Comparison of ENCODE assay signal across 9 cellular contexts in genomic region chr18:35045121-35045520, GRCh38. TPM values are rescaled to one million over a fixed set of nuclear protein-coding genes. Genes with fewer than 3 reads are reported as not detected.
DNase-seq lines count a peak whose midpoint lies in the region; ATAC-seq and TF ChIP-seq lines count a peak whose summit lies in the region.
"Had no signal": no experiment of that assay in that cellular context is flagged by ENCODE, and none has a peak within 500 bp of the region (broad histone marks: within the 10 kb centered on the region; RNA-seq: fewer than 3 reads in every experiment).

No MANE protein-coding gene starts in this region.

- no peak for ATAC-seq in naive thymus-derived CD8-positive, alpha-beta T cell
- no peak for ATAC-seq in HG02571 (IDR thresholded peaks at IDR 0.05; ENCODE audit: unreplicated experiment)

- peaks cover 4% of the 10 kb centered on the region for H3K9me3 Mint-ChIP-seq in activated T-helper 1 cell treated with anti-CD3 and anti-CD28 coated beads, Interleukin-12 subunit alpha, Interleukin-12 subunit beta, Interleukin-2, Interleukin-4 antibody, amounts not matched to agents 30 ng/mL and 10 ng/mL and 1 ng/mL, durations not matched to agents 14 hours and 24 hours and 36 hours
- peaks cover 0 to 2% (median 0%) of the 10 kb centered on the region in 9 donors for H3K9me3 Mint-ChIP-seq in naive thymus-derived CD8-positive, alpha-beta T cell

- peaks cover 14% of the 10 kb centered on the region for H3K36me3 Mint-ChIP-seq in activated T-helper 1 cell treated with anti-CD3 and anti-CD28 coated beads, Interleukin-12 subunit alpha, Interleukin-12 subunit beta, Interleukin-2, Interleukin-4 antibody, amounts not matched to agents 30 ng/mL and 10 ng/mL and 1 ng/mL, durations not matched to agents 14 hours and 24 hours and 36 hours (ENCODE audit: low read depth)
- peaks cover 0 to 5% (median 3%) of the 10 kb centered on the region in 3 donors for H3K36me3 Mint-ChIP-seq in naive thymus-derived CD8-positive, alpha-beta T cell

- H3K4me3 Mint-ChIP-seq in activated T-helper 1 cell treated with anti-CD3 and anti-CD28 coated beads, Interleukin-12 subunit alpha, Interleukin-12 subunit beta, Interleukin-2, Interleukin-4 antibody, amounts not matched to agents 30 ng/mL and 10 ng/mL and 1 ng/mL, durations not matched to agents 14 hours and 24 hours and 36 hours, result peak overlapping the region; percentile 63
- H3K4me3 Mint-ChIP-seq in naive thymus-derived CD8-positive, alpha-beta T cell, result peak overlapping the region; percentile 50 to 98 (median 80)

- POLR2A ChIA-PET in naive thymus-derived CD8-positive, alpha-beta T cell (lab: Charles Lee), result interaction anchor here (0.5 to 3.3 kb wide), 3 partner anchors 16 to 359 kb away, joined by 3 to 21 read pairs (median 4); no protein-coding TSS in a partner anchor

- TF ChIP-seq CTCF in HFF-Myc (IDR thresholded peaks at IDR 0.05; ENCODE audit: low read depth, low read length, missing control alignments) (no peak), GM13976 (IDR thresholded peaks at IDR 0.05; ENCODE audit: borderline replicate concordance, control extremely low read depth, extremely low read depth, insufficient read depth, missing control alignments) (no peak)

- intact Hi-C loops in activated T-helper 1 cell treated with anti-CD3 and anti-CD28 coated beads, Interleukin-12 subunit alpha, Interleukin-12 subunit beta, Interleukin-2, Interleukin-4 antibody, amounts not matched to agents 30 ng/mL and 10 ng/mL and 1 ng/mL, durations not matched to agents 14 hours and 24 hours and 36 hours (cut with micrococcal nuclease), result loop anchor here (10.0 kb wide), 1 partner anchor 930 kb away; the partner anchor contains the start of gene RMP24

- peak overlapping the region; percentile 18; the same call in 1 of the 2 replicates for H3K4me3 ChIP-seq in HFF-Myc (replicated peaks; ENCODE audit: low read depth, low read length)

- H3K4me1 Mint-ChIP-seq in activated T-helper 1 cell treated with anti-CD3 and anti-CD28 coated beads, Interleukin-12 subunit alpha, Interleukin-12 subunit beta, Interleukin-2, Interleukin-4 antibody, amounts not matched to agents 30 ng/mL and 10 ng/mL and 1 ng/mL, durations not matched to agents 14 hours and 24 hours and 36 hours (ENCODE audit: low read depth), result peaks cover 77% of the 10 kb centered on the region
- H3K4me1 Mint-ChIP-seq in naive thymus-derived CD8-positive, alpha-beta T cell, result peaks cover 47 to 87% (median 77%) of the 10 kb centered on the region in 4 donors

- DNase-seq in NCI-H1092 treated with DMSO at 0.1 percent for 48 hours (lab: John Stamatoyannopoulos, UW) (peak; percentile 30), NCI-H1092 (lab: John Stamatoyannopoulos, UW) (no peak), HFF-Myc (ENCODE audit: extremely low read depth, low read depth) (peak; percentile 85), 8988T (no peak), GM13976 (ENCODE audit: low spot score) (no peak)
- no peak for DNase-seq in activated T-helper 1 cell treated with anti-CD3 and anti-CD28 coated beads, Interleukin-12 subunit alpha, Interleukin-12 subunit beta, Interleukin-2, Interleukin-4 antibody, amounts not matched to agents 30 ng/mL and 10 ng/mL and 1 ng/mL, durations not matched to agents 14 hours and 24 hours and 36 hours (ENCODE audit: low spot score)
- no peak for DNase-seq in naive thymus-derived CD8-positive, alpha-beta T cell
- DNase-seq: NCI-H526 had no signal

- in situ Hi-C loops in GM13976 (cut with MboI; ENCODE audit: low sequenced_read_pairs, unreplicated experiment), result no loop called here

- peak overlapping the region; percentile 77 for H3K27ac Mint-ChIP-seq in activated T-helper 1 cell treated with anti-CD3 and anti-CD28 coated beads, Interleukin-12 subunit alpha, Interleukin-12 subunit beta, Interleukin-2, Interleukin-4 antibody, amounts not matched to agents 30 ng/mL and 10 ng/mL and 1 ng/mL, durations not matched to agents 14 hours and 24 hours and 36 hours
- peak overlapping the region; percentile 85 to 99 (median 95) for H3K27ac Mint-ChIP-seq in naive thymus-derived CD8-positive, alpha-beta T cell

- no peaks in the 10 kb centered on the region for H3K27me3 Mint-ChIP-seq in activated T-helper 1 cell treated with anti-CD3 and anti-CD28 coated beads, Interleukin-12 subunit alpha, Interleukin-12 subunit beta, Interleukin-2, Interleukin-4 antibody, amounts not matched to agents 30 ng/mL and 10 ng/mL and 1 ng/mL, durations not matched to agents 14 hours and 24 hours and 36 hours (ENCODE audit: insufficient read depth)
- peaks cover 0 to 4% (median 0%) of the 10 kb centered on the region in 5 donors for H3K27me3 Mint-ChIP-seq in naive thymus-derived CD8-positive, alpha-beta T cell

RNA-seq across cellular contexts. Expression of gene MAPRE2, which starts 3.9 kb away (rescaled TPM):
- total RNA-seq in activated T-helper 1 cell treated with anti-CD3 and anti-CD28 coated beads, Interleukin-12 subunit alpha, Interleukin-12 subunit beta, Interleukin-2, Interleukin-4 antibody, amounts not matched to agents 30 ng/mL and 10 ng/mL and 1 ng/mL, durations not matched to agents 14 hours and 24 hours and 36 hours, result 50.7 TPM in 2 replicates
- total RNA-seq in naive thymus-derived CD8-positive, alpha-beta T cell, result 10 to 100 TPM; 56.8 to 59.4 TPM
- 10 to 100 TPM; 86.2 to 96.3 (median 89.7) TPM for polyA plus RNA-seq in naive thymus-derived CD8-positive, alpha-beta T cell

Comparison
In these comparisons a context has a peak if more than half of its experiments do, and no peak if none do; other contexts are left out.
1. DNase-seq: peak in NCI-H1092 treated with DMSO at 0.1 percent for 48 hours (single experiment) and HFF-Myc (single experiment); none in NCI-H1092 (single experiment), activated T-helper 1 cell treated with anti-CD3 and anti-CD28 coated beads, Interleukin-12 subunit alpha, Interleukin-12 subunit beta, Interleukin-2, Interleukin-4 antibody, amounts not matched to agents 30 ng/mL and 10 ng/mL and 1 ng/mL, durations not matched to agents 14 hours and 24 hours and 36 hours (single experiment), naive thymus-derived CD8-positive, alpha-beta T cell (0 of 10), 8988T (single experiment) and GM13976 (single experiment).